ENCODE assay signal across 29 cellular contexts in genomic region chr5:180598797-180599589, GRCh38. TPM values are rescaled to one million over a fixed set of nuclear protein-coding genes. Genes with fewer than 3 reads are reported as not detected.
DNase-seq lines count a peak whose midpoint lies in the region; ATAC-seq and TF ChIP-seq lines count a peak whose summit lies in the region.
"Had no signal": no experiment of that assay in that cellular context is flagged by ENCODE, and none has a peak within 500 bp of the region (broad histone marks: within the 10 kb centered on the region; RNA-seq: fewer than 3 reads in every experiment).

No MANE protein-coding gene starts in this region.

- DNase-seq in activated T-cell treated with anti-CD3 and anti-CD28 coated beads, Interleukin-2, amount 50 U/mL, for 48 hours = peak; percentile 4 to 5
- DNase-seq in activated T-cell treated with anti-CD3 and anti-CD28 coated beads, Interleukin-2, amount 50 U/mL, for 4 hours = no peak
- DNase-seq in BE2C = peak; percentile 2
- peak; percentile 39 for DNase-seq in H7
- peak; percentile 76 for DNase-seq in osteocyte (ENCODE audit: extremely low spot score, unreplicated experiment)
- DNase-seq in A673 (ENCODE audit: low spot score) = no peak
- no peak for DNase-seq in foreskin fibroblast
- no peak for DNase-seq in NK-92 (lab: John Stamatoyannopoulos, UW; ENCODE audit: unreplicated experiment)
- DNase-seq: activated CD4-positive, alpha-beta T cell treated with anti-CD3 and anti-CD28 coated beads for 4 hours; effector CD4-positive, alpha-beta T cell; hippocampal formation; IMR-90; MV-4-11; NCI-H446; NCI-H774; SIG-M5; stimulated activated CD4-positive, alpha-beta T cell treated with anti-CD3 and anti-CD28 coated beads, Interleukin-1b, Interleukin-23, amount 100 ng/mL, for 48 hours; stimulated activated CD8-positive, alpha-beta memory T cell treated with anti-CD3 and anti-CD28 coated beads, Interleukin-4, amount 100 ng/mL, for 48 hours; SW 1271; thyroid gland had no signal

- TF ChIP-seq CTCF in BE2C (IDR thresholded peaks at IDR 0.05; ENCODE audit: low read depth, low read length) (no peak), osteocyte (IDR thresholded peaks at IDR 0.05) (no peak), A673 (conservative IDR thresholded peaks at IDR 0.05; ENCODE audit: low read depth, low read length) (no peak), foreskin fibroblast (IDR thresholded peaks at IDR 0.05; ENCODE audit: low read depth, low read length) (no peak)

- H3K4me1 Mint-ChIP-seq in activated T-cell treated with anti-CD3 and anti-CD28 coated beads, Interleukin-2, amount 50 U/mL, for 4 hours (ENCODE audit: low read depth) = no peaks in the 10 kb centered on the region
- no peaks in the 10 kb centered on the region for H3K4me1 Mint-ChIP-seq in osteocyte (ENCODE audit: unreplicated experiment)

- H3K4me1 ChIP-seq in BE2C (no peaks in the 10 kb centered on the region), A673 (ENCODE audit: insufficient read depth, low read length, poor library complexity, severe bottlenecking) (no peaks in the 10 kb centered on the region)
- H3K4me1 ChIP-seq: gastroesophageal sphincter, parathyroid adenoma had no signal

- intact Hi-C loops in A673 (cut with micrococcal nuclease; ENCODE audit: unreplicated experiment) = no loop called here

- POLR2A ChIA-PET in A673 (lab: Charles Lee; ENCODE audit: low non-redundant PET) = no interaction called here

- no peaks in the 10 kb centered on the region for H3K9me3 Mint-ChIP-seq in activated T-cell treated with anti-CD3 and anti-CD28 coated beads, Interleukin-2, amount 50 U/mL, for 4 hours
- H3K9me3 Mint-ChIP-seq in osteocyte (ENCODE audit: unreplicated experiment) = no peaks in the 10 kb centered on the region
- H3K9me3 Mint-ChIP-seq: activated naive CD4-positive, alpha-beta T cell treated with anti-CD3 and anti-CD28 coated beads, Interleukin-2, amount 50 U/mL, for 24 hours; stimulated activated naive CD8-positive, alpha-beta T cell treated with anti-CD3 and anti-CD28 coated beads, Interleukin-15, Interleukin-2, amounts not matched to agents 100 ng/mL and 50 ng/mL, for 24 hours had no signal

- no peaks in the 10 kb centered on the region for H3K27me3 ChIP-seq in BE2C
- H3K27me3 ChIP-seq in H7 (ENCODE audit: control insufficient read depth, insufficient read depth, low read length) = no peaks in the 10 kb centered on the region
- no peaks in the 10 kb centered on the region for H3K27me3 ChIP-seq in A673 (replicated peaks; ENCODE audit: insufficient read depth, low read depth, low read length, poor library complexity)
- H3K27me3 ChIP-seq: thyroid gland had no signal

- no peak overlapping the region for H3K4me3 Mint-ChIP-seq in activated T-cell treated with anti-CD3 and anti-CD28 coated beads, Interleukin-2, amount 50 U/mL, for 4 hours
- H3K4me3 Mint-ChIP-seq in osteocyte (ENCODE audit: unreplicated experiment) = no peak overlapping the region
- H3K4me3 Mint-ChIP-seq: activated naive CD4-positive, alpha-beta T cell treated with anti-CD3 and anti-CD28 coated beads, Interleukin-2, amount 50 U/mL, for 24 hours; stimulated activated naive CD8-positive, alpha-beta T cell treated with anti-CD3 and anti-CD28 coated beads, Interleukin-15, Interleukin-2, amounts not matched to agents 100 ng/mL and 50 ng/mL, for 24 hours had no signal

- no peak overlapping the region for H3K27ac ChIP-seq in A673 (ENCODE audit: low read depth, low read length, poor library complexity, severe bottlenecking)
- H3K27ac ChIP-seq: gastroesophageal sphincter, parathyroid adenoma, thyroid gland had no signal

- H3K4me3 ChIP-seq in BE2C (ENCODE audit: low read depth, low read length) = no peak overlapping the region
- H3K4me3 ChIP-seq in H7 (ENCODE audit: insufficient read depth, low read depth, low read length) = no peak overlapping the region
- no peak overlapping the region for H3K4me3 ChIP-seq in A673 (ENCODE audit: low read depth, low read length, poor library complexity, severe bottlenecking)
- no peak overlapping the region for H3K4me3 ChIP-seq in foreskin fibroblast (ENCODE audit: low read depth in 1 of 2, low read length in 2 of 2)
- H3K4me3 ChIP-seq: gastroesophageal sphincter, thyroid gland had no signal

- H3K9me3 ChIP-seq in BE2C = no peaks in the 10 kb centered on the region
- H3K9me3 ChIP-seq in A673 (ENCODE audit: low read depth, low read length, poor library complexity, severe bottlenecking) = no peaks in the 10 kb centered on the region
- H3K9me3 ChIP-seq: gastroesophageal sphincter, thyroid gland had no signal

- no peak overlapping the region for H3K27ac Mint-ChIP-seq in osteocyte (ENCODE audit: unreplicated experiment)
- H3K27ac Mint-ChIP-seq: activated naive CD4-positive, alpha-beta T cell treated with anti-CD3 and anti-CD28 coated beads, Interleukin-2, amount 50 U/mL, for 24 hours; stimulated activated naive CD8-positive, alpha-beta T cell treated with anti-CD3 and anti-CD28 coated beads, Interleukin-15, Interleukin-2, amounts not matched to agents 100 ng/mL and 50 ng/mL, for 24 hours had no signal

- H3K36me3 ChIP-seq in BE2C = no peaks in the 10 kb centered on the region
- H3K36me3 ChIP-seq in H7 (replicated peaks; ENCODE audit: control insufficient read depth, insufficient read depth, low read length) = no peaks in the 10 kb centered on the region
- no peaks in the 10 kb centered on the region for H3K36me3 ChIP-seq in A673 (ENCODE audit: insufficient read depth, low read length, poor library complexity, severe bottlenecking)
- H3K36me3 ChIP-seq: gastroesophageal sphincter, thyroid gland had no signal

- H3K27me3 Mint-ChIP-seq in activated T-cell treated with anti-CD3 and anti-CD28 coated beads, Interleukin-2, amount 50 U/mL, for 4 hours (ENCODE audit: low read depth) = peaks cover 2% of the 10 kb centered on the region
- H3K27me3 Mint-ChIP-seq in osteocyte (ENCODE audit: unreplicated experiment) = no peaks in the 10 kb centered on the region
- H3K27me3 Mint-ChIP-seq: activated naive CD4-positive, alpha-beta T cell treated with anti-CD3 and anti-CD28 coated beads, Interleukin-2, amount 50 U/mL, for 24 hours; stimulated activated naive CD8-positive, alpha-beta T cell treated with anti-CD3 and anti-CD28 coated beads, Interleukin-15, Interleukin-2, amounts not matched to agents 100 ng/mL and 50 ng/mL, for 24 hours had no signal

- no peaks in the 10 kb centered on the region for H3K36me3 Mint-ChIP-seq in activated T-cell treated with anti-CD3 and anti-CD28 coated beads, Interleukin-2, amount 50 U/mL, for 4 hours (ENCODE audit: insufficient read depth)
- H3K36me3 Mint-ChIP-seq in osteocyte (ENCODE audit: unreplicated experiment) = no peaks in the 10 kb centered on the region
- H3K36me3 Mint-ChIP-seq: activated naive CD4-positive, alpha-beta T cell treated with anti-CD3 and anti-CD28 coated beads, Interleukin-2, amount 50 U/mL, for 24 hours had no signal

- CTCF ChIA-PET in A673 (lab: Charles Lee) = no interaction called here

- no TSS peak for BruUV-seq in A673 (replicated peaks; lab: Mats Ljungman, UMichigan)

- ATAC-seq in activated T-cell treated with anti-CD3 and anti-CD28 coated beads, Interleukin-2, amount 50 U/mL, for 4 hours = no peak
- ATAC-seq: gastroesophageal sphincter had no signal

RNA-seq across cellular contexts. Expression of gene SCGB3A1, which starts 7.7 kb away (rescaled TPM):
- under 1 TPM in 1 of 3 donors, not detected in 2; 0.55 TPM for total RNA-seq in activated T-cell treated with anti-CD3 and anti-CD28 coated beads, Interleukin-2, amount 50 U/mL, for 4 hours
- not detected for polyA plus RNA-seq in BE2C (2012; ENCODE audit: insufficient read depth, insufficient read length, low read depth)
- not detected in 2 replicates for total RNA-seq in H7 (2014; rRNA removed; shearing (Covaris generic))
- not detected in 2 replicates for total RNA-seq in osteocyte
- total RNA-seq in A673 (2021) = not detected in 2 replicates
- total RNA-seq: aorta, bronchial epithelial cell, fibroblast of lung, IMR-90, LHCN-M2 had no signal
- polyA plus RNA-seq: fibroblast of lung, IMR-90, neural cell had no signal

RNA-seq across cellular contexts. Expression of gene FLT4, which starts 50.4 kb away (rescaled TPM):
- total RNA-seq in activated T-cell treated with anti-CD3 and anti-CD28 coated beads, Interleukin-2, amount 50 U/mL, for 4 hours = 1 to 10 TPM; 1.2 to 1.8 (median 1.6) TPM
- polyA plus RNA-seq in BE2C (2012; ENCODE audit: insufficient read depth, insufficient read length, low read depth) = 4.0 TPM
- 7.2 and 13.8 TPM in 2 replicates for total RNA-seq in H7 (2014; rRNA removed; shearing (Covaris generic))
- total RNA-seq in osteocyte (0.51 TPM in 1 of 2 replicates, not detected in the other), A673 (2021) (8.6 and 10.1 TPM in 2 replicates)
- polyA plus RNA-seq: fibroblast of lung had no signal

Comparison
In these comparisons a context has a peak if more than half of its experiments do, and no peak if none do; other contexts are left out.
1. DNase-seq: peak in activated T-cell treated with anti-CD3 and anti-CD28 coated beads, Interleukin-2, amount 50 U/mL, for 48 hours (2 of 2), BE2C (single experiment), H7 (single experiment) and osteocyte (single experiment); none in activated T-cell treated with anti-CD3 and anti-CD28 coated beads, Interleukin-2, amount 50 U/mL, for 4 hours (single experiment), A673 (single experiment), foreskin fibroblast (0 of 2) and NK-92 (single experiment).